In the genomic region with DNA sequence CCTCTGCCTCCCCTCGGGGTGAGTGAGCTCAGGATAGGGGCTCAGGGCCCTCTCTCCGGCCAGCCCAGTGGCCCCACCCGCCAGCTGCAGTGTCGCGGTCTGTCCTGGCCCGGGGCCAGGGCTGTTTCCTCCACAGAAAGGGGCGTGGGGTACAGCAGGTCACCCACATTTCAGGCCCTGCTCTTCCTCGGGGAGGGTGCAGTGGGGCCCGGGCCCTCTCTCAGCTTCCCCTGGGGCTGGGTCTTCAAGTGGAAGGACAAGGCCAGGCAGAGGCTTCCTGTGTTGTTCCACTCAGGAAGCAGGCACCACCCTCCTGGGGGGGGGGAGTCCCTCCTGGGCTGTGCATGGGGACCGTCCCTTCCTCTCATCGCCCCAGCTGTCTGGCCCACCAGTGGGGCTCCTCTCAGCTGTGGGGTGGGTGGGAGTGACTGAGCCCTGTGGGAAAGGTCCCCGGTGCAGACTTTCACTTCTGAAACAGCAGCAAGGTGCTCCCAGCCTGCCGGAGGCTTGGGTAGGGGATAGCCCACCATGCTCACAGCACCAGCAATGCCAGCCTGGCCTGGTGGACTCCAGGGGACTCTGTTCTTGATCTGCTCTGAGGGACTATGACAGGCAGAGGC, we compare ENCODE assay signal across 9 cellular contexts. TPM values are rescaled to one million over a fixed set of nuclear protein-coding genes. Genes with fewer than 3 reads are reported as not detected.
DNase-seq lines count a peak whose midpoint lies in the region; ATAC-seq and TF ChIP-seq lines count a peak whose summit lies in the region.
"Had no signal": no experiment of that assay in that cellular context is flagged by ENCODE, and none has a peak within 500 bp of the region (broad histone marks: within the 10 kb centered on the region; RNA-seq: fewer than 3 reads in every experiment).

No MANE protein-coding gene starts in this region.

- H3K27ac ChIP-seq in right cardiac atrium (ENCODE audit: low read length), result peak overlapping the region; percentile 30
- H3K27ac ChIP-seq in prostate gland, result no peak overlapping the region

- ATAC-seq in GM21825 (IDR thresholded peaks at IDR 0.05; ENCODE audit: unreplicated experiment), result peak; percentile 27
- ATAC-seq in activated CD8-positive, alpha-beta T cell treated with anti-CD3 and anti-CD28 coated beads, Interleukin-2, amount 10 ng/mL, durations not matched to agents 7 days and 5 days, result peak; percentile 2
- ATAC-seq in right cardiac atrium, result peak; percentile 50 to 72
- no peak for ATAC-seq in GM19455 (IDR thresholded peaks at IDR 0.05; ENCODE audit: unreplicated experiment)
- no peak for ATAC-seq in HG02623 (IDR thresholded peaks at IDR 0.05; ENCODE audit: unreplicated experiment)

- WGBS in right cardiac atrium, result 43% methylated on average over 13 of the region's 13 CpGs
- WGBS in prostate gland, result 55% methylated on average over 12 of the region's 13 CpGs

- no peaks in the 10 kb centered on the region for H3K27me3 ChIP-seq in right cardiac atrium (ENCODE audit: control insufficient read depth, insufficient read depth)
- no peaks in the 10 kb centered on the region for H3K27me3 ChIP-seq in prostate gland (replicated peaks; ENCODE audit: insufficient read depth)

- TF ChIP-seq CTCF in prostate gland (IDR thresholded peaks at IDR 0.05), result no peak

- H3K36me3 Mint-ChIP-seq in activated CD8-positive, alpha-beta T cell treated with anti-CD3 and anti-CD28 coated beads, Interleukin-2, amount 10 ng/mL, durations not matched to agents 7 days and 5 days (ENCODE audit: low read depth), result peaks cover 46% of the 10 kb centered on the region

- H3K27me3 Mint-ChIP-seq in activated CD8-positive, alpha-beta T cell treated with anti-CD3 and anti-CD28 coated beads, Interleukin-2, amount 10 ng/mL, durations not matched to agents 7 days and 5 days (ENCODE audit: low read depth), result no peaks in the 10 kb centered on the region

- intact Hi-C loops in right cardiac atrium (cut with DNase I), result no loop called here
- intact Hi-C loops in prostate gland (cut with DNase I), result no loop called here

- H3K4me3 Mint-ChIP-seq in activated CD8-positive, alpha-beta T cell treated with anti-CD3 and anti-CD28 coated beads, Interleukin-2, amount 10 ng/mL, durations not matched to agents 7 days and 5 days, result peak overlapping the region; percentile 88

- H3K4me1 Mint-ChIP-seq in activated CD8-positive, alpha-beta T cell treated with anti-CD3 and anti-CD28 coated beads, Interleukin-2, amount 10 ng/mL, durations not matched to agents 7 days and 5 days (ENCODE audit: low read depth), result peaks cover 71% of the 10 kb centered on the region

- DNase-seq in activated CD8-positive, alpha-beta T cell treated with anti-CD3 and anti-CD28 coated beads, Interleukin-2, amount 10 ng/mL, durations not matched to agents 7 days and 5 days, result peak; percentile 50
- peak; percentile 51 to 86 (median 86) for DNase-seq in right cardiac atrium
- DNase-seq in stimulated activated naive CD4-positive, alpha-beta T cell treated with Interleukin-2 at 50 U/mL for 16 hours (lab: John Stamatoyannopoulos, UW), result peak; percentile 71
- no peak for DNase-seq in prostate gland (ENCODE audit: low spot score)
- DNase-seq in NCI-H1694 treated with DMSO at 0.1 percent for 48 hours (lab: John Stamatoyannopoulos, UW), result no peak
- DNase-seq: IMR-90 had no signal

- H3K36me3 ChIP-seq in prostate gland, result no peaks in the 10 kb centered on the region

- H3K9me3 ChIP-seq in right cardiac atrium (ENCODE audit: control insufficient read depth, low read length) (no peaks in the 10 kb centered on the region), prostate gland (no peaks in the 10 kb centered on the region)

- H3K4me1 ChIP-seq in right cardiac atrium (ENCODE audit: control insufficient read depth, insufficient read depth, low read length), result peaks cover 8% of the 10 kb centered on the region
- no peaks in the 10 kb centered on the region for H3K4me1 ChIP-seq in prostate gland (replicated peaks)

- no peak for TF ChIP-seq POLR2A in prostate gland (IDR thresholded peaks at IDR 0.05)

- no peaks in the 10 kb centered on the region for H3K9me3 Mint-ChIP-seq in activated CD8-positive, alpha-beta T cell treated with anti-CD3 and anti-CD28 coated beads, Interleukin-2, amount 10 ng/mL, durations not matched to agents 7 days and 5 days (ENCODE audit: insufficient read depth)

- CTCF ChIA-PET in activated CD8-positive, alpha-beta T cell treated with anti-CD3 and anti-CD28 coated beads, Interleukin-2, amount 10 ng/mL, durations not matched to agents 7 days and 5 days (lab: Charles Lee), result interaction anchor here (1.3 to 12.2 kb wide), 4 partner anchors 10 to 27 kb away, joined by 3 to 134 read pairs (median 50); no protein-coding TSS in a partner anchor

- peak overlapping the region; percentile 93 for H3K27ac Mint-ChIP-seq in activated CD8-positive, alpha-beta T cell treated with anti-CD3 and anti-CD28 coated beads, Interleukin-2, amount 10 ng/mL, durations not matched to agents 7 days and 5 days

- POLR2A ChIA-PET in activated CD8-positive, alpha-beta T cell treated with anti-CD3 and anti-CD28 coated beads, Interleukin-2, amount 10 ng/mL, durations not matched to agents 7 days and 5 days (lab: Charles Lee), result interaction anchor here (1.1 to 2.1 kb wide), 3 partner anchors 13 to 42 kb away, joined by 3 to 14 read pairs (median 4); no protein-coding TSS in a partner anchor

- H3K4me3 ChIP-seq in right cardiac atrium (ENCODE audit: low read length), result no peak overlapping the region
- no peak overlapping the region for H3K4me3 ChIP-seq in prostate gland

RNA-seq across cellular contexts. Expression of gene GPR132, which starts 3.7 kb away (rescaled TPM):
- total RNA-seq in activated CD8-positive, alpha-beta T cell treated with anti-CD3 and anti-CD28 coated beads, Interleukin-2, amount 10 ng/mL, durations not matched to agents 7 days and 5 days, result 10 to 100 TPM; 35.7 to 40.4 TPM
- total RNA-seq in right cardiac atrium (under 1 TPM; 0.62 to 0.80 (median 0.73) TPM), prostate gland (1 to 10 TPM in 1 of 2 donors, under 1 TPM in 1; 0.68 to 1.4 TPM)
- 0.32 TPM for polyA plus RNA-seq in right cardiac atrium

RNA-seq across cellular contexts. Expression of gene CDCA4, which starts 40.7 kb away (rescaled TPM):
- total RNA-seq in activated CD8-positive, alpha-beta T cell treated with anti-CD3 and anti-CD28 coated beads, Interleukin-2, amount 10 ng/mL, durations not matched to agents 7 days and 5 days, result 10 to 100 TPM; 59.9 to 62.3 TPM
- total RNA-seq in right cardiac atrium, result 1 to 10 TPM; 2.9 to 3.9 (median 3.3) TPM
- polyA plus RNA-seq in right cardiac atrium, result 2.5 TPM
- total RNA-seq in prostate gland, result 10 to 100 TPM; 12.3 to 17.6 TPM

Comparison
In these comparisons a context has a peak if more than half of its experiments do, and no peak if none do; other contexts are left out.
1. ATAC-seq: peak in GM21825 (single experiment), activated CD8-positive, alpha-beta T cell treated with anti-CD3 and anti-CD28 coated beads, Interleukin-2, amount 10 ng/mL, durations not matched to agents 7 days and 5 days (single experiment) and right cardiac atrium (2 of 2); none in GM19455 (single experiment) and HG02623 (single experiment).
2. DNase-seq: peak in activated CD8-positive, alpha-beta T cell treated with anti-CD3 and anti-CD28 coated beads, Interleukin-2, amount 10 ng/mL, durations not matched to agents 7 days and 5 days (single experiment), right cardiac atrium (3 of 3) and stimulated activated naive CD4-positive, alpha-beta T cell treated with Interleukin-2 at 50 U/mL for 16 hours (single experiment); none in prostate gland (single experiment) and NCI-H1694 treated with DMSO at 0.1 percent for 48 hours (single experiment).
3. RNA of gene GPR132, which starts 3.7 kb away (total RNA-seq): 35.7 to 40.4 TPM in activated CD8-positive, alpha-beta T cell treated with anti-CD3 and anti-CD28 coated beads, Interleukin-2, amount 10 ng/mL, durations not matched to agents 7 days and 5 days; 0.68 to 1.4 TPM in prostate gland and 0.62 to 0.80 TPM in right cardiac atrium; every median in the first group is over 10 times any median in the second.